In the genomic region with DNA sequence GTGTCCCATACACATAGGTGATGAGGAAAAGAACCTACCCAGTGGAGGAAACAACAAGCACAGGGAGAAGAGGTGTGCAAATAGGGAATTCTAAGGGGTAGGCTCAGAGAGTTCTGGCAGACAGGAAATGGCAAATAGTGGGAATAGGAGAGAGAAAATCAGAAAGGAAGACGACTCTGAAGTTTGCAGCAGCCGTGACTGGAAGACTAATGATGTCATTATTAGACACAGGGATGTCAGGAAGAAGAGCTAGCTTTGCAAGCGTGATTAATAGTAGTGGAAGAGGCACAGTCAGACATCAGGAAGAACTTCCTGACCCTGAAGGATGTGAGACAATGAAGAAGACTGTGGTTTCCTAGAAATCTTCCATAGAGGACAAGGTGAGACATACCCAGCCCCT, we compare ENCODE assay signal across 7 cellular contexts. TPM values are rescaled to one million over a fixed set of nuclear protein-coding genes. Genes with fewer than 3 reads are reported as not detected.
"Had no signal": no experiment of that assay in that cellular context is flagged by ENCODE, and none has a peak within 500 bp of the region (broad histone marks: within the 10 kb centered on the region; RNA-seq: fewer than 3 reads in every experiment).

No MANE protein-coding gene starts in this region.

- H3K27ac ChIP-seq: GM23248 had no signal

- H3K9me3 ChIP-seq: HAP-1 had no signal

- H3K4me3 ChIP-seq: GM23248, HAP-1 had no signal

- H3K4me1 Mint-ChIP-seq: IgD-negative memory B cell had no signal

- H3K27ac Mint-ChIP-seq: IgD-negative memory B cell had no signal

- H3K36me3 ChIP-seq: HAP-1 had no signal

- H3K4me3 Mint-ChIP-seq: IgD-negative memory B cell had no signal

- DNase-seq: GM23248, GOT3, H7, KBM-7 had no signal

- H3K4me1 ChIP-seq: HAP-1 had no signal

RNA-seq across cellular contexts. Expression of a gene that starts 21.1 kb away (rescaled TPM):
- total RNA-seq: HT-29 had no signal
